ENCODE assay signal across 8 cellular contexts in the genomic region with DNA sequence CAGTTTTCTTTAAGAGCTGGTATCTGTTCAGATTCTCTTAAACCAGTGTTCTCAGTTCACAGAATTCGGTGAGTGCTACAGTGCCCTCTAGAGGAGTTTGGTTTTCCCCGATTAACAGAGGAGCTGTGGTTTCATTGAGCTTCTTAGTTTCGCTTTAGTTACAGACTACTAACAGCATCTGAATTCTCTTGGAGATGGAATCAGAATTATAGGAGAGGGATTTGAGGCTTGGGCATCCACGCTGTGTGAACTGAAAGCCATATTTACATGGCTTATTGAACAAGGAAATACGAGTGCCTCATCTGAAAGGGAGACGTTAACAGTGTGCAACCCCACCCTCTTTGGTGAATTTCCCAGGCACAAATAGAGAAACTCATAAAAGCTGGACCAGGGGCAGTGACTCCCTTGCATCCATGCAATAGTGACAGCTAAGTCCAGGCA.
DNase-seq lines count a peak whose midpoint lies in the region; ATAC-seq and TF ChIP-seq lines count a peak whose summit lies in the region.

No MANE protein-coding gene starts in this region.

- TF ChIP-seq POLR2A in right lobe of liver (IDR thresholded peaks at IDR 0.05): no peak
- no peak for TF ChIP-seq POLR2A in testis (IDR thresholded peaks at IDR 0.05)

- POLR2A ChIA-PET in A673 (lab: Charles Lee; ENCODE audit: low non-redundant PET): no interaction called here

- H3K9me3 ChIP-seq in A673 (ENCODE audit: low read depth, low read length, poor library complexity, severe bottlenecking) (no peaks in the 10 kb centered on the region), right lobe of liver (no peaks in the 10 kb centered on the region), testis (no peaks in the 10 kb centered on the region)

- CTCF ChIA-PET in A673 (lab: Charles Lee): interaction anchor here (0.6 to 1.5 kb wide), 10 partner anchors 10 to 511 kb away, joined by 3 to 7 read pairs (median 3); no protein-coding TSS in a partner anchor

- no TSS peak for BruUV-seq in A673 (replicated peaks; lab: Mats Ljungman, UMichigan)

- H3K36me3 ChIP-seq in A673 (ENCODE audit: insufficient read depth, low read length, poor library complexity, severe bottlenecking): no peaks in the 10 kb centered on the region
- H3K36me3 ChIP-seq in right lobe of liver: no peaks in the 10 kb centered on the region
- H3K36me3 ChIP-seq in testis (ENCODE audit: low read depth, missing control alignments): no peaks in the 10 kb centered on the region

- H3K4me1 ChIP-seq in A673 (ENCODE audit: insufficient read depth, low read length, poor library complexity, severe bottlenecking): no peaks in the 10 kb centered on the region
- peaks cover 0 to 6% (median 0%) of the 10 kb centered on the region in 4 donors for H3K4me1 ChIP-seq in right lobe of liver
- H3K4me1 ChIP-seq in testis: peaks cover 3% of the 10 kb centered on the region

- H3K27me3 ChIP-seq in A673 (replicated peaks; ENCODE audit: insufficient read depth, low read depth, low read length, poor library complexity) (peaks cover 55% of the 10 kb centered on the region), dorsolateral prefrontal cortex (no peaks in the 10 kb centered on the region), right lobe of liver (no peaks in the 10 kb centered on the region), testis (no peaks in the 10 kb centered on the region)

- H3K27ac ChIP-seq in A673 (ENCODE audit: low read depth, low read length, poor library complexity, severe bottlenecking) (no peak overlapping the region), dorsolateral prefrontal cortex (peak overlapping the region in 19 of 59 donors; percentile 12 to 78 (median 41)), right lobe of liver (no peak overlapping the region), testis (no peak overlapping the region)

- intact Hi-C loops in A673 (cut with micrococcal nuclease; ENCODE audit: unreplicated experiment): loop anchor here (1.0 to 5.0 kb wide), 2 partner anchors 109 to 229 kb away; no protein-coding TSS in a partner anchor
- intact Hi-C loops in dorsolateral prefrontal cortex (cut with DNase I): no loop called here
- intact Hi-C loops in right lobe of liver (cut with DNase I): loop anchor here in 1 of 2 donors (10.0 kb wide), 1 partner anchor 106 kb away; no protein-coding TSS in a partner anchor
- intact Hi-C loops in testis (cut with DNase I; ENCODE audit: low total_unique reads): no loop called here

- peak overlapping the region; percentile 37 for H3K4me3 ChIP-seq in A673 (ENCODE audit: low read depth, low read length, poor library complexity, severe bottlenecking)
- H3K4me3 ChIP-seq in GM12875 (ENCODE audit: low read depth, low read length): no peak overlapping the region
- peak overlapping the region; percentile 1 to 71 (median 54) for H3K4me3 ChIP-seq in dorsolateral prefrontal cortex
- H3K4me3 ChIP-seq in right lobe of liver: peak overlapping the region in 2 of 3 donors; percentile 34 to 45
- no peak overlapping the region for H3K4me3 ChIP-seq in testis

- peak; percentile 84 for DNase-seq in A673 (ENCODE audit: low spot score)
- peak; percentile 80 for DNase-seq in NAMALWA (ENCODE audit: low spot score)
- peak; percentile 80 for DNase-seq in SIG-M5 treated with dmso at 0.1 percent for 504 hours (lab: John Stamatoyannopoulos, UW; ENCODE audit: unreplicated experiment)
- DNase-seq in dorsolateral prefrontal cortex: peak in 4 of 10 donors; percentile 24 to 59 (median 40)
- DNase-seq in right lobe of liver: peak in 1 of 3 donors; percentile 60
- DNase-seq in testis: peak; percentile 66

- ATAC-seq in HG02678 (IDR thresholded peaks at IDR 0.05; ENCODE audit: unreplicated experiment) (peak; percentile 100), right lobe of liver (peak; percentile 90 to 99 (median 98))

- TF ChIP-seq CTCF in A673 (conservative IDR thresholded peaks at IDR 0.05; ENCODE audit: low read depth, low read length) (peak; percentile 85), GM12875 (IDR thresholded peaks at IDR 0.05; ENCODE audit: borderline replicate concordance, insufficient read depth, low read depth, low read length) (peak; percentile 58), dorsolateral prefrontal cortex (IDR thresholded peaks at IDR 0.05 in 54 of 56, conservative IDR thresholded peaks at IDR 0.05 in 2 of 56; ENCODE audit: low read depth in 1 of 56, partially characterized antibody in 56 of 56) (peak; percentile 46 to 85 (median 72)), right lobe of liver (IDR thresholded peaks at IDR 0.05) (peak; percentile 53 to 76 (median 74)), testis (IDR thresholded peaks at IDR 0.05) (peak in 1 of 3 experiments; percentile 51)

- WGBS in right lobe of liver (ENCODE audit: insufficient coverage, low coverage, low lambda C conversion rate, missing lambda C conversion rate): 2% methylated on average over 6 of the region's 6 CpGs
- WGBS in testis, 2 donors: 4 to 6% methylated on average over 6 of the region's 6 CpGs

Comparison
In these comparisons a context has a peak if more than half of its experiments do, and no peak if none do; other contexts are left out.
1. H3K4me3 ChIP-seq: peak in A673 (single experiment), dorsolateral prefrontal cortex (59 of 59) and right lobe of liver (2 of 3); none in GM12875 (single experiment) and testis (0 of 2).